In genomic region chr2:46981662-46982351, GRCh38 we compare ENCODE assay signal across 10 cellular contexts. TPM values are rescaled to one million over a fixed set of nuclear protein-coding genes. Genes with fewer than 3 reads are reported as not detected.
DNase-seq lines count a peak whose midpoint lies in the region; ATAC-seq and TF ChIP-seq lines count a peak whose summit lies in the region.
"Had no signal": no experiment of that assay in that cellular context is flagged by ENCODE, and none has a peak within 500 bp of the region (broad histone marks: within the 10 kb centered on the region; RNA-seq: fewer than 3 reads in every experiment).

No MANE protein-coding gene starts in this region.

- no peak for TF ChIP-seq CTCF in left lung (IDR thresholded peaks at IDR 0.05)
- TF ChIP-seq CTCF in upper lobe of left lung (IDR thresholded peaks at IDR 0.05) = no peak

- no peaks in the 10 kb centered on the region for H3K9me3 Mint-ChIP-seq in activated naive CD8-positive, alpha-beta T cell (ENCODE audit: low read depth)
- H3K9me3 Mint-ChIP-seq in activated naive CD8-positive, alpha-beta T cell treated with anti-CD3 and anti-CD28 coated beads, Interleukin-2, amount 50 U/mL, for 24 hours = no peaks in the 10 kb centered on the region
- H3K9me3 Mint-ChIP-seq in activated T-helper 1 cell treated with anti-CD3 and anti-CD28 coated beads, Interleukin-12 subunit alpha, Interleukin-12 subunit beta, Interleukin-2, Interleukin-4 antibody, amounts not matched to agents 30 ng/mL and 10 ng/mL and 1 ng/mL, durations not matched to agents 14 hours and 24 hours and 36 hours = no peaks in the 10 kb centered on the region
- H3K9me3 Mint-ChIP-seq: neural progenitor cell had no signal

- DNase-seq in activated naive CD8-positive, alpha-beta T cell treated with anti-CD3 and anti-CD28 coated beads, Interleukin-2, amount 50 U/mL, for 24 hours = no peak
- DNase-seq in activated T-helper 1 cell treated with anti-CD3 and anti-CD28 coated beads, Interleukin-12 subunit alpha, Interleukin-12 subunit beta, Interleukin-2, Interleukin-4 antibody, amounts not matched to agents 30 ng/mL and 10 ng/mL and 1 ng/mL, durations not matched to agents 14 hours and 24 hours and 36 hours (ENCODE audit: low spot score) = no peak
- peak; percentile 58 to 68 for DNase-seq in left lung
- DNase-seq in upper lobe of left lung = peak in 1 of 2 donors; percentile 79
- no peak for DNase-seq in NCI-H2081 (lab: John Stamatoyannopoulos, UW)
- no peak for DNase-seq in LoVo (ENCODE audit: low spot score)
- DNase-seq in stimulated activated CD4-positive, alpha-beta T cell treated with anti-CD3 and anti-CD28 coated beads, Interleukin-15, amount 100 ng/mL, for 24 hours = no peak
- DNase-seq: NCI-H1417 had no signal

- no peak for TF ChIP-seq POLR2A in upper lobe of left lung (IDR thresholded peaks at IDR 0.05)

- H3K4me3 ChIP-seq in left lung (no peak overlapping the region), upper lobe of left lung (no peak overlapping the region)
- H3K4me3 ChIP-seq: neural progenitor cell had no signal

- peak overlapping the region; percentile 16 for H3K27ac Mint-ChIP-seq in activated naive CD8-positive, alpha-beta T cell
- H3K27ac Mint-ChIP-seq in activated naive CD8-positive, alpha-beta T cell treated with anti-CD3 and anti-CD28 coated beads, Interleukin-2, amount 50 U/mL, for 24 hours = no peak overlapping the region
- peak overlapping the region; percentile 89 for H3K27ac Mint-ChIP-seq in activated T-helper 1 cell treated with anti-CD3 and anti-CD28 coated beads, Interleukin-12 subunit alpha, Interleukin-12 subunit beta, Interleukin-2, Interleukin-4 antibody, amounts not matched to agents 30 ng/mL and 10 ng/mL and 1 ng/mL, durations not matched to agents 14 hours and 24 hours and 36 hours

- no peak for ATAC-seq in activated naive CD8-positive, alpha-beta T cell treated with anti-CD3 and anti-CD28 coated beads, Interleukin-2, amount 50 U/mL, for 24 hours
- ATAC-seq in left lung = peak; percentile 56
- ATAC-seq in upper lobe of left lung (ENCODE audit: low FRiP score in 2 of 2) = peak in 1 of 2 donors; percentile 47

- peak in 1 of 4 donors; percentile 69 for TF ChIP-seq EP300 in upper lobe of left lung (IDR thresholded peaks at IDR 0.05)

- no peak overlapping the region for H3K4me3 Mint-ChIP-seq in activated naive CD8-positive, alpha-beta T cell
- no peak overlapping the region for H3K4me3 Mint-ChIP-seq in activated naive CD8-positive, alpha-beta T cell treated with anti-CD3 and anti-CD28 coated beads, Interleukin-2, amount 50 U/mL, for 24 hours
- peak overlapping the region; percentile 26 for H3K4me3 Mint-ChIP-seq in activated T-helper 1 cell treated with anti-CD3 and anti-CD28 coated beads, Interleukin-12 subunit alpha, Interleukin-12 subunit beta, Interleukin-2, Interleukin-4 antibody, amounts not matched to agents 30 ng/mL and 10 ng/mL and 1 ng/mL, durations not matched to agents 14 hours and 24 hours and 36 hours
- H3K4me3 Mint-ChIP-seq: neural progenitor cell had no signal

- peaks cover 5% of the 10 kb centered on the region for H3K36me3 Mint-ChIP-seq in activated naive CD8-positive, alpha-beta T cell
- peaks cover 26% of the 10 kb centered on the region for H3K36me3 Mint-ChIP-seq in activated naive CD8-positive, alpha-beta T cell treated with anti-CD3 and anti-CD28 coated beads, Interleukin-2, amount 50 U/mL, for 24 hours (ENCODE audit: low read depth)
- peaks cover 36% of the 10 kb centered on the region for H3K36me3 Mint-ChIP-seq in activated T-helper 1 cell treated with anti-CD3 and anti-CD28 coated beads, Interleukin-12 subunit alpha, Interleukin-12 subunit beta, Interleukin-2, Interleukin-4 antibody, amounts not matched to agents 30 ng/mL and 10 ng/mL and 1 ng/mL, durations not matched to agents 14 hours and 24 hours and 36 hours (ENCODE audit: low read depth)

- H3K27ac ChIP-seq in left lung (peak overlapping the region; percentile 50 to 84), upper lobe of left lung (peak overlapping the region; percentile 60 to 83 (median 79))
- H3K27ac ChIP-seq: neural progenitor cell had no signal

- intact Hi-C loops in activated T-helper 1 cell treated with anti-CD3 and anti-CD28 coated beads, Interleukin-12 subunit alpha, Interleukin-12 subunit beta, Interleukin-2, Interleukin-4 antibody, amounts not matched to agents 30 ng/mL and 10 ng/mL and 1 ng/mL, durations not matched to agents 14 hours and 24 hours and 36 hours (cut with micrococcal nuclease) = no loop called here
- intact Hi-C loops in left lung (cut with DNase I) = no loop called here

- no peaks in the 10 kb centered on the region for H3K27me3 Mint-ChIP-seq in activated naive CD8-positive, alpha-beta T cell
- no peaks in the 10 kb centered on the region for H3K27me3 Mint-ChIP-seq in activated naive CD8-positive, alpha-beta T cell treated with anti-CD3 and anti-CD28 coated beads, Interleukin-2, amount 50 U/mL, for 24 hours
- H3K27me3 Mint-ChIP-seq in activated T-helper 1 cell treated with anti-CD3 and anti-CD28 coated beads, Interleukin-12 subunit alpha, Interleukin-12 subunit beta, Interleukin-2, Interleukin-4 antibody, amounts not matched to agents 30 ng/mL and 10 ng/mL and 1 ng/mL, durations not matched to agents 14 hours and 24 hours and 36 hours (ENCODE audit: insufficient read depth) = no peaks in the 10 kb centered on the region

- H3K36me3 ChIP-seq in left lung = peaks cover 0 to 37% of the 10 kb centered on the region in 2 donors
- peaks cover 0 to 26% (median 12%) of the 10 kb centered on the region in 4 donors for H3K36me3 ChIP-seq in upper lobe of left lung
- H3K36me3 ChIP-seq: neural progenitor cell had no signal

- H3K4me1 ChIP-seq in left lung = peaks cover 39 to 87% of the 10 kb centered on the region in 2 donors
- peaks cover 48 to 62% (median 59%) of the 10 kb centered on the region in 4 donors for H3K4me1 ChIP-seq in upper lobe of left lung

- H3K4me1 Mint-ChIP-seq in activated naive CD8-positive, alpha-beta T cell (ENCODE audit: low read depth) = peaks cover 58% of the 10 kb centered on the region
- H3K4me1 Mint-ChIP-seq in activated naive CD8-positive, alpha-beta T cell treated with anti-CD3 and anti-CD28 coated beads, Interleukin-2, amount 50 U/mL, for 24 hours = peaks cover 91% of the 10 kb centered on the region
- H3K4me1 Mint-ChIP-seq in activated T-helper 1 cell treated with anti-CD3 and anti-CD28 coated beads, Interleukin-12 subunit alpha, Interleukin-12 subunit beta, Interleukin-2, Interleukin-4 antibody, amounts not matched to agents 30 ng/mL and 10 ng/mL and 1 ng/mL, durations not matched to agents 14 hours and 24 hours and 36 hours (ENCODE audit: low read depth) = peaks cover 96% of the 10 kb centered on the region

- no peaks in the 10 kb centered on the region for H3K27me3 ChIP-seq in left lung
- H3K27me3 ChIP-seq in upper lobe of left lung = no peaks in the 10 kb centered on the region
- H3K27me3 ChIP-seq: neural progenitor cell had no signal

- 78 to 88% methylated on average over 7 to 8 of the region's 8 CpGs for WGBS in upper lobe of left lung, 2 donors

- H3K9me3 ChIP-seq in left lung (no peaks in the 10 kb centered on the region), upper lobe of left lung (no peaks in the 10 kb centered on the region)

RNA-seq across cellular contexts. Expression of gene TTC7A, which starts 40.8 kb away (rescaled TPM):
- 72.5 and 77.2 TPM in 2 replicates for total RNA-seq in activated T-helper 1 cell treated with anti-CD3 and anti-CD28 coated beads, Interleukin-12 subunit alpha, Interleukin-12 subunit beta, Interleukin-2, Interleukin-4 antibody, amounts not matched to agents 30 ng/mL and 10 ng/mL and 1 ng/mL, durations not matched to agents 14 hours and 24 hours and 36 hours
- 10 to 100 TPM; 43.3 to 53.4 TPM for total RNA-seq in left lung
- 100 to 1,000 TPM in 2 of 6 donors, 10 to 100 TPM in 4; 64.0 to 119 (median 80.0) TPM for total RNA-seq in upper lobe of left lung

Comparison
In these comparisons a context has a peak if more than half of its experiments do, and no peak if none do; other contexts are left out.
1. DNase-seq: peak in left lung (2 of 2); none in activated naive CD8-positive, alpha-beta T cell treated with anti-CD3 and anti-CD28 coated beads, Interleukin-2, amount 50 U/mL, for 24 hours (single experiment), activated T-helper 1 cell treated with anti-CD3 and anti-CD28 coated beads, Interleukin-12 subunit alpha, Interleukin-12 subunit beta, Interleukin-2, Interleukin-4 antibody, amounts not matched to agents 30 ng/mL and 10 ng/mL and 1 ng/mL, durations not matched to agents 14 hours and 24 hours and 36 hours (single experiment), NCI-H2081 (0 of 2), LoVo (single experiment) and stimulated activated CD4-positive, alpha-beta T cell treated with anti-CD3 and anti-CD28 coated beads, Interleukin-15, amount 100 ng/mL, for 24 hours (single experiment).